ENCODE assay signal across 14 cellular contexts in the genomic region with DNA sequence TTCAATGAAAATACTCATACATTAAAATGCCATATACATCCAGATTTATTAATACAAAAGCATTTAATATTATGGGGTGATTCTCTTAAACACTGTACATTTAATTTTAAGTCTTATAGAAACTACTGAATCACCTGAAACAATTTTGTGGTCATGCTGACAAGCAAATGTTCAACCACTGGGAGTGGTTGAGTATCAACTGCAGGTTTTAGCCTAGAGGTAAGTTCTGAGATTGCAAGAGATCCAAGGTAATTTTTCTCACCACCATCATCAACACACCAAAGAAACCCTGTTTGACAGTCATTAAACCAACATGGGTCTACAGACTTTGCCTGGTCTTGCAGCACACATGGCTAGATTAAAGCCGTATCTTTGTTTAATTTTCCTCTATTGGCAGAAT.
DNase-seq lines count a peak whose midpoint lies in the region; ATAC-seq and TF ChIP-seq lines count a peak whose summit lies in the region.
"Had no signal": no experiment of that assay in that cellular context is flagged by ENCODE, and none has a peak within 500 bp of the region (broad histone marks: within the 10 kb centered on the region; RNA-seq: fewer than 3 reads in every experiment).

No MANE protein-coding gene starts in this region.

- no peaks in the 10 kb centered on the region for H3K9me3 Mint-ChIP-seq in T-cell

- no peaks in the 10 kb centered on the region for H3K79me2 ChIP-seq in PC-9 (ENCODE audit: low read depth)

- H3K27me3 Mint-ChIP-seq in T-cell, result peaks cover 5% of the 10 kb centered on the region in 2 donors

- POLR2A ChIA-PET in GM10248 (lab: Yijun Ruan, JAX) (no interaction called here), PC-9 (lab: Charles Lee; ENCODE audit: unreplicated experiment) (no interaction called here), T-cell (lab: Charles Lee) (no interaction called here)

- H3K27ac ChIP-seq in PC-9 (no peak overlapping the region), tibial artery (no peak overlapping the region)
- H3K27ac ChIP-seq: BLaER1 treated with 17β-estradiol and CSF1 and Interleukin-3, amounts not matched to agents 10 nM and 100 nM; skin epidermis had no signal

- no peak overlapping the region for H2AFZ ChIP-seq in PC-9

- H3K4me1 ChIP-seq in PC-9 (replicated peaks; ENCODE audit: insufficient read depth) (no peaks in the 10 kb centered on the region), tibial artery (peaks cover 0 to 44% (median 6%) of the 10 kb centered on the region in 4 donors)

- no peaks in the 10 kb centered on the region for H3K9me3 ChIP-seq in PC-9 (ENCODE audit: insufficient read depth, low read depth)
- H3K9me3 ChIP-seq in tibial artery, result no peaks in the 10 kb centered on the region
- H3K9me3 ChIP-seq: BLaER1 treated with 17β-estradiol and CSF1 and Interleukin-3, amounts not matched to agents 10 nM and 100 nM had no signal

- H3F3A ChIP-seq in PC-9 (ENCODE audit: insufficient read depth, low read depth), result no peaks in the 10 kb centered on the region

- DNase-seq in GM10248 (ENCODE audit: extremely low spot score) (peak; percentile 13), PC-9 (no peak), tibial artery (no peak), T-cell (no peak), cerebellar nuclear complex (lab: John Stamatoyannopoulos, UW) (no peak), NCI-H526 treated with DMSO at 0.1 percent for 48 hours (lab: John Stamatoyannopoulos, UW) (no peak)
- DNase-seq: caudate nucleus, NCI-H2107, T-helper 1 cell had no signal

- H3K36me3 ChIP-seq in PC-9 (ENCODE audit: low read depth), result no peaks in the 10 kb centered on the region
- no peaks in the 10 kb centered on the region for H3K36me3 ChIP-seq in tibial artery
- H3K36me3 ChIP-seq: BLaER1 treated with 17β-estradiol and CSF1 and Interleukin-3, amounts not matched to agents 10 nM and 100 nM had no signal

- H3K4me2 ChIP-seq in PC-9, result no peak overlapping the region
- H3K4me2 ChIP-seq: BLaER1 treated with 17β-estradiol and CSF1 and Interleukin-3, amounts not matched to agents 10 nM and 100 nM had no signal

- ATAC-seq in GM18907 (IDR thresholded peaks at IDR 0.05; ENCODE audit: unreplicated experiment) (peak; percentile 87), HG02852 (IDR thresholded peaks at IDR 0.05; ENCODE audit: unreplicated experiment) (peak; percentile 51), T-cell (replicated peaks in 1 of 4) (no peak)

- CTCF ChIA-PET in GM10248 (lab: Yijun Ruan, JAX), result no interaction called here
- CTCF ChIA-PET in PC-9 (lab: Charles Lee), result no interaction called here
- CTCF ChIA-PET in T-cell (lab: Charles Lee), result no interaction called here

- no peak for TF ChIP-seq CTCF in GM10248 (IDR thresholded peaks at IDR 0.05; ENCODE audit: control extremely low read depth, extremely low read depth, low read depth, missing control alignments)
- TF ChIP-seq CTCF in PC-9 (conservative IDR thresholded peaks at IDR 0.05), result 0 out of 2 replicates have a peak, but pooled peaks have one; percentile 4
- no peak for TF ChIP-seq CTCF in tibial artery (IDR thresholded peaks at IDR 0.05)

- H3K36me3 Mint-ChIP-seq in T-cell, result no peaks in the 10 kb centered on the region

- no peaks in the 10 kb centered on the region for H3K4me1 Mint-ChIP-seq in T-cell

- no TSS peak for BruUV-seq in PC-9 (replicated peaks; lab: Mats Ljungman, UMichigan)

- H3K27me3 ChIP-seq in PC-9 (ENCODE audit: insufficient read depth, low read depth) (no peaks in the 10 kb centered on the region), tibial artery (no peaks in the 10 kb centered on the region)
- H3K27me3 ChIP-seq: BLaER1 treated with 17β-estradiol and CSF1 and Interleukin-3, amounts not matched to agents 10 nM and 100 nM had no signal

- H3K27ac Mint-ChIP-seq in T-cell, result no peak overlapping the region

- H3K4me3 ChIP-seq in PC-9, result no peak overlapping the region
- H3K4me3 ChIP-seq in tibial artery, result no peak overlapping the region
- H3K4me3 ChIP-seq: BLaER1 treated with 17β-estradiol and CSF1 and Interleukin-3, amounts not matched to agents 10 nM and 100 nM; lung; skin epidermis had no signal

- H4K20me1 ChIP-seq in PC-9 (ENCODE audit: insufficient read depth), result no peaks in the 10 kb centered on the region
- H4K20me1 ChIP-seq: BLaER1 treated with 17β-estradiol and CSF1 and Interleukin-3, amounts not matched to agents 10 nM and 100 nM had no signal

- no peaks in the 10 kb centered on the region for H3K9me2 ChIP-seq in PC-9 (ENCODE audit: insufficient read depth)

- intact Hi-C loops in PC-9 (cut with micrococcal nuclease; ENCODE audit: unreplicated experiment) (no loop called here), tibial artery (cut with DNase I; ENCODE audit: low total_unique reads) (no loop called here)

- H3K4me3 Mint-ChIP-seq in T-cell, result no peak overlapping the region

Comparison
In these comparisons a context has a peak if more than half of its experiments do, and no peak if none do; other contexts are left out.
1. ATAC-seq: peak in GM18907 (single experiment) and HG02852 (single experiment); none in T-cell (0 of 4).